ENCODE assay signal across 8 cellular contexts in the genomic region with DNA sequence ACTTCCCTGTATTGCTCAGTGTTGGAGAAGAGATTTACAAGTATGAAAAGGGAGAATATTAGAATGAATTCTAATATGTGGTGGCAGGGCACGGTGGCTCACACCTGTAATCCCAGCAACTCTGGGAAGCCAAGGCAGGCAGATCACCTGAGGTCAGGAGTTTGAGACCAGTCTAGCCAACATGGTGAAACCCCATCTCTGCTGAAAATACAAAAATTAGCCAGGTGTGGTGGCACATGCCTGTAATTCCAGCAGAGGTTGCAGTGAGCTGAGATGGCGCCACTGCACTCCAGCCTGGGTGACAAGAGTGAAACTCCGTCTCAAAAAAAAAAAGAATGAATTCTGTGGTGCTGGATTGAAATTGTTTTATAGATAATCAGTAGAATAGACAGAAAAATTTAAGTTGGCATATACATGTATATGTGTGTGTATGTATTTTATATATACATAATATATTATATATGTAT.
A peak's percentile ranks its signal among the peaks of the same experiment; 100 is the strongest.
DNase-seq lines count a peak whose midpoint lies in the region; ATAC-seq and TF ChIP-seq lines count a peak whose summit lies in the region.
"Not testable (repeated sequence)": the region's sequence is repeated elsewhere in the genome, so short reads cannot be mapped to it uniquely, and the experiment has no call there.

No MANE protein-coding gene starts in this region.

- H3K9ac ChIP-seq in H9 (ENCODE audit: extremely low read depth, insufficient read length, low read length) = not testable (repeated sequence)

- not testable (repeated sequence) for H2BK15ac ChIP-seq in H9 (ENCODE audit: low read depth, low read length)

- peak overlapping the region; percentile 95 for H3K27ac ChIP-seq in ACC112 (ENCODE audit: low read depth, low read length)
- not testable (repeated sequence) for H3K27ac ChIP-seq in H9 (ENCODE audit: insufficient read length, low read depth, low read length)
- peak overlapping the region; percentile 97 for H3K27ac ChIP-seq in PC-9
- peak overlapping the region; percentile 89 to 97 for H3K27ac ChIP-seq in left lung
- peak overlapping the region; percentile 77 for H3K27ac ChIP-seq in lower lobe of right lung
- peak overlapping the region; percentile 85 for H3K27ac ChIP-seq in upper lobe of right lung

- POLR2A ChIA-PET in PC-9 (lab: Charles Lee; ENCODE audit: unreplicated experiment) = interaction anchor here (0.7 kb wide), 1 partner anchor 36 kb away, joined by 7 read pairs; no protein-coding TSS in a partner anchor

- not testable (repeated sequence) for H3T11ph ChIP-seq in H9 (ENCODE audit: low read length)

- H3F3A ChIP-seq in PC-9 (ENCODE audit: insufficient read depth, low read depth) = peaks cover 30% of the 10 kb centered on the region

- not testable (repeated sequence) for H3K56ac ChIP-seq in H9 (ENCODE audit: insufficient read length, low read depth, low read length)

- not testable (repeated sequence) for H3K79me1 ChIP-seq in H9 (ENCODE audit: insufficient read depth, low read depth, low read length, poor library complexity, severe bottlenecking)

- not testable (repeated sequence) for H2BK120ac ChIP-seq in H9 (ENCODE audit: low read depth, low read length, poor library complexity, severe bottlenecking)

- no CpG with 5 or more reads among the region's 3 CpGs for WGBS in H9 (ENCODE audit: extremely low coverage, insufficient read length, low lambda C conversion rate)

- H3K36me3 Mint-ChIP-seq in H9 (ENCODE audit: insufficient read depth in 1 of 3, low read depth in 3 of 3); progenitor cell of endocrine pancreas (ENCODE audit: insufficient read depth): not testable (repeated sequence)
- H3K36me3 Mint-ChIP-seq in dendritic cell treated with granulocyte-macrophage colony-stimulating factor and Interleukin-4, amounts not matched to agents 40 ng/mL and 50 ng/mL, for 4 days (ENCODE audit: low read depth) = peaks cover 17% of the 10 kb centered on the region

- DNase-seq in H9; PC-9; left lung; lower lobe of right lung; progenitor cell of endocrine pancreas (ENCODE audit: low spot score, unreplicated experiment); upper lobe of right lung: not testable (repeated sequence)

- not testable (repeated sequence) for H3K27ac Mint-ChIP-seq in H9
- peak overlapping the region; percentile 92 for H3K27ac Mint-ChIP-seq in dendritic cell treated with granulocyte-macrophage colony-stimulating factor and Interleukin-4, amounts not matched to agents 40 ng/mL and 50 ng/mL, for 4 days
- H3K27ac Mint-ChIP-seq in progenitor cell of endocrine pancreas = peak overlapping the region; percentile 54

- peak; percentile 41; the same call in 2 of the 3 replicates for TF ChIP-seq CTCF in H9 (conservative IDR thresholded peaks at IDR 0.05)
- TF ChIP-seq CTCF in PC-9 (conservative IDR thresholded peaks at IDR 0.05); left lung (IDR thresholded peaks at IDR 0.05); lower lobe of right lung (IDR thresholded peaks at IDR 0.05); progenitor cell of endocrine pancreas (IDR thresholded peaks at IDR 0.05; ENCODE audit: unreplicated experiment); upper lobe of right lung (IDR thresholded peaks at IDR 0.05): not testable (repeated sequence)

- not testable (repeated sequence) for H2AK5ac ChIP-seq in H9 (ENCODE audit: insufficient read length, low read length)

- not testable (repeated sequence) for H3K23me2 ChIP-seq in H9 (ENCODE audit: insufficient read length, low read depth, low read length, poor library complexity, severe bottlenecking)

- not testable (repeated sequence) for H4K5ac ChIP-seq in H9 (ENCODE audit: insufficient read length, low read depth, low read length)

- H3K4me1 ChIP-seq in ACC112 (ENCODE audit: control insufficient read depth, insufficient read depth, low read length, unreplicated experiment) = peaks cover 54% of the 10 kb centered on the region
- H3K4me1 ChIP-seq in H9 (ENCODE audit: insufficient read depth, low read length) = not testable (repeated sequence)
- H3K4me1 ChIP-seq in PC-9 (replicated peaks; ENCODE audit: insufficient read depth) = peaks cover 56% of the 10 kb centered on the region
- peaks cover 36 to 81% of the 10 kb centered on the region in 2 donors for H3K4me1 ChIP-seq in left lung
- H3K4me1 ChIP-seq in lower lobe of right lung = peaks cover 41% of the 10 kb centered on the region
- H3K4me1 ChIP-seq in upper lobe of right lung = peaks cover 48% of the 10 kb centered on the region

- H2BK12ac ChIP-seq in H9 (ENCODE audit: insufficient read length, low read depth, low read length) = not testable (repeated sequence)

- H3K27me3 ChIP-seq in ACC112 (ENCODE audit: insufficient read depth, low read length); H9 (ENCODE audit: insufficient read depth, low read length); PC-9 (ENCODE audit: insufficient read depth, low read depth); left lung; lower lobe of right lung (ENCODE audit: low read depth); upper lobe of right lung: not testable (repeated sequence)

- CTCF ChIA-PET in PC-9 (lab: Charles Lee) = not testable (repeated sequence)

- H3K9me3 Mint-ChIP-seq in H9; dendritic cell treated with granulocyte-macrophage colony-stimulating factor and Interleukin-4, amounts not matched to agents 40 ng/mL and 50 ng/mL, for 4 days; progenitor cell of endocrine pancreas (ENCODE audit: low read depth): not testable (repeated sequence)

- not testable (repeated sequence) for H3K4me3 ChIP-seq in ACC112 (ENCODE audit: low read depth, low read length); PC-9; left lung; lower lobe of right lung; upper lobe of right lung

- H3K9me2 ChIP-seq in PC-9 (ENCODE audit: insufficient read depth) = not testable (repeated sequence)

- H3K4ac ChIP-seq in H9 (ENCODE audit: low read depth, low read length) = not testable (repeated sequence)

- intact Hi-C loops in PC-9 (cut with micrococcal nuclease; ENCODE audit: unreplicated experiment) = loop anchor here (2.0 to 10.0 kb wide), 4 partner anchors 94 to 318 kb away; a partner anchor contains a TSS
- intact Hi-C loops in dendritic cell treated with granulocyte-macrophage colony-stimulating factor and Interleukin-4, amounts not matched to agents 40 ng/mL and 50 ng/mL, for 4 days (cut with micrococcal nuclease) = loop anchor here (10.0 kb wide), 2 partner anchors 160 to 230 kb away; a partner anchor contains a TSS
- intact Hi-C loops in left lung (cut with DNase I) = loop anchor here in 1 of 2 donors (5.0 kb wide), 1 partner anchor 107 kb away; a partner anchor contains a TSS
- intact Hi-C loops in lower lobe of right lung (cut with DNase I); upper lobe of right lung (cut with DNase I): not testable (repeated sequence)

- H3K4me1 Mint-ChIP-seq in H9 (peaks cover 16 to 33% of the 10 kb centered on the region in 2 experiments), progenitor cell of endocrine pancreas (ENCODE audit: low read depth) (peaks cover 28% of the 10 kb centered on the region)
- peaks cover 75% of the 10 kb centered on the region for H3K4me1 Mint-ChIP-seq in dendritic cell treated with granulocyte-macrophage colony-stimulating factor and Interleukin-4, amounts not matched to agents 40 ng/mL and 50 ng/mL, for 4 days (ENCODE audit: low read depth)

- not testable (repeated sequence) for H2AFZ ChIP-seq in ACC112 (ENCODE audit: low read length, unreplicated experiment); H9 (ENCODE audit: low read length); PC-9

- not testable (repeated sequence) for H4K91ac ChIP-seq in H9 (ENCODE audit: insufficient read length, low read depth, low read length)

- not testable (repeated sequence) for H3K4me3 Mint-ChIP-seq in H9; progenitor cell of endocrine pancreas (ENCODE audit: low read depth)
- H3K4me3 Mint-ChIP-seq in dendritic cell treated with granulocyte-macrophage colony-stimulating factor and Interleukin-4, amounts not matched to agents 40 ng/mL and 50 ng/mL, for 4 days = peak overlapping the region; percentile 1

- H3K79me2 ChIP-seq in ACC112 (ENCODE audit: control insufficient read depth, insufficient read depth, low read length, unreplicated experiment); H9 (ENCODE audit: insufficient read depth, low read length); PC-9 (ENCODE audit: low read depth): not testable (repeated sequence)

- not testable (repeated sequence) for H3K23ac ChIP-seq in H9 (ENCODE audit: insufficient read length, low read depth, low read length)

- not testable (repeated sequence) for H4K20me1 ChIP-seq in H9 (ENCODE audit: control insufficient read depth, insufficient read depth, insufficient read length); PC-9 (ENCODE audit: insufficient read depth)

- H3K27me3 Mint-ChIP-seq in H9 (ENCODE audit: low read depth); dendritic cell treated with granulocyte-macrophage colony-stimulating factor and Interleukin-4, amounts not matched to agents 40 ng/mL and 50 ng/mL, for 4 days: not testable (repeated sequence)
- peaks cover 40% of the 10 kb centered on the region for H3K27me3 Mint-ChIP-seq in progenitor cell of endocrine pancreas

- ATAC-seq in left lung, lower lobe of right lung, upper lobe of right lung: not testable (repeated sequence)

- H3K4me2 ChIP-seq in H9 (ENCODE audit: insufficient read depth, insufficient read length, low read length); PC-9: not testable (repeated sequence)

- not testable (repeated sequence) for H4K8ac ChIP-seq in H9 (replicated peaks; ENCODE audit: insufficient read length, low read depth, low read length)

- H2BK20ac ChIP-seq in H9 (ENCODE audit: low read depth, low read length, poor library complexity, severe bottlenecking) = not testable (repeated sequence)

- not testable (repeated sequence) for BruUV-seq in PC-9 (replicated peaks; lab: Mats Ljungman, UMichigan)

- H2BK5ac ChIP-seq in H9 (ENCODE audit: insufficient read length, low read length) = not testable (repeated sequence)

- not testable (repeated sequence) for H3K18ac ChIP-seq in H9 (ENCODE audit: insufficient read length, low read depth, low read length)

- H3K14ac ChIP-seq in H9 (ENCODE audit: insufficient read depth, low read length) = not testable (repeated sequence)

- not testable (repeated sequence) for H3K36me3 ChIP-seq in ACC112 (ENCODE audit: insufficient read depth, low read length); PC-9 (ENCODE audit: low read depth); left lung; lower lobe of right lung; upper lobe of right lung

- not testable (repeated sequence) for H3K9me3 ChIP-seq in H9 (ENCODE audit: control insufficient read depth, low read depth, low read length); PC-9 (ENCODE audit: insufficient read depth, low read depth); left lung; lower lobe of right lung; upper lobe of right lung
